Comparison of ENCODE assay signal across 2 cellular contexts in the genomic region with DNA sequence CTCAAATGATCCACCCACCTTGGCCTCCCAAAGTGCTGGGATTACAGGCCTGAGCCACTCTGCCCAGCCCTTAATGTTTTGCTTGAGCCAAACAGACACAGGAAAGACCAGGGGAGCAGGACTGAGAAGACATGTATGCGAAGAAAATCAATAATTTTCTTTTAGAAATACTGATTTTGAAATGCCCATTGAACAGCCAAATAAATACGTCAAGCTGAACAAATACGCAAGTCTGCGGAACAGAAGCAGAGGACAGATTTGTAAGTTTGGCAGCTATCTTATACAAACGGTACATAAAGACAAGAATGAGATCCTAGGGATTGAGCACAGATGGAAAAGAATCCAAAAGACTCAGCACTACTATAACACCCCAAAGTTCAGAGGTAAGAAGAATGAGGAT.
TF ChIP-seq lines count a peak whose summit lies in the region.

No MANE protein-coding gene starts in this region.

TF ChIP-seq in HepG2, 621 proteins besides CTCF, POLR2A, EP300 and RAD21:
- TF ChIP-seq, protein P1, sequence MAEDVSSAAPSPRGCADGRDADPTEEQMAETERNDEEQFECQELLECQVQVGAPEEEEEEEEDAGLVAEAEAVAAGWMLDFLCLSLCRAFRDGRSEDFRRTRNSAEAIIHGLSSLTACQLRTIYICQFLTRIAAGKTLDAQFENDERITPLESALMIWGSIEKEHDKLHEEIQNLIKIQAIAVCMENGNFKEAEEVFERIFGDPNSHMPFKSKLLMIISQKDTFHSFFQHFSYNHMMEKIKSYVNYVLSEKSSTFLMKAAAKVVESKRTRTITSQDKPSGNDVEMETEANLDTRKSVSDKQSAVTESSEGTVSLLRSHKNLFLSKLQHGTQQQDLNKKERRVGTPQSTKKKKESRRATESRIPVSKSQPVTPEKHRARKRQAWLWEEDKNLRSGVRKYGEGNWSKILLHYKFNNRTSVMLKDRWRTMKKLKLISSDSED (CRISPR knock-in tag; IDR thresholded peaks at IDR 0.05) = no peak
- TF ChIP-seq ZNF10 (CRISPR knock-in tag; IDR thresholded peaks at IDR 0.05; ENCODE audit: borderline replicate concordance, low read depth) (no peak), ZNF354B (CRISPR knock-in tag; IDR thresholded peaks at IDR 0.05) (no peak), ZNF616 (CRISPR knock-in tag; IDR thresholded peaks at IDR 0.05; ENCODE audit: low read depth) (no peak), MZF1 (CRISPR knock-in tag; IDR thresholded peaks at IDR 0.05; ENCODE audit: borderline replicate concordance) (no peak), RFX5 (IDR thresholded peaks at IDR 0.05; ENCODE audit: low read depth, low read length) (no peak), ARNT (IDR thresholded peaks at IDR 0.05) (no peak), AGO2 (optimal IDR thresholded peaks at IDR 0.05; ENCODE audit: low read depth, low read length) (no peak), SETDB1 (CRISPR knock-in tag; IDR thresholded peaks at IDR 0.05; ENCODE audit: borderline replicate concordance) (no peak), CREB1 (IDR thresholded peaks at IDR 0.05) (no peak), CREB1 (CRISPR knock-in tag; IDR thresholded peaks at IDR 0.05) (no peak), JUNB (CRISPR knock-in tag; IDR thresholded peaks at IDR 0.05; ENCODE audit: borderline replicate concordance) (no peak), ZNF441 (CRISPR knock-in tag; IDR thresholded peaks at IDR 0.05; ENCODE audit: borderline replicate concordance) (no peak), TRIM24 (CRISPR knock-in tag; IDR thresholded peaks at IDR 0.05) (no peak)
- TF ChIP-seq, protein P2, sequence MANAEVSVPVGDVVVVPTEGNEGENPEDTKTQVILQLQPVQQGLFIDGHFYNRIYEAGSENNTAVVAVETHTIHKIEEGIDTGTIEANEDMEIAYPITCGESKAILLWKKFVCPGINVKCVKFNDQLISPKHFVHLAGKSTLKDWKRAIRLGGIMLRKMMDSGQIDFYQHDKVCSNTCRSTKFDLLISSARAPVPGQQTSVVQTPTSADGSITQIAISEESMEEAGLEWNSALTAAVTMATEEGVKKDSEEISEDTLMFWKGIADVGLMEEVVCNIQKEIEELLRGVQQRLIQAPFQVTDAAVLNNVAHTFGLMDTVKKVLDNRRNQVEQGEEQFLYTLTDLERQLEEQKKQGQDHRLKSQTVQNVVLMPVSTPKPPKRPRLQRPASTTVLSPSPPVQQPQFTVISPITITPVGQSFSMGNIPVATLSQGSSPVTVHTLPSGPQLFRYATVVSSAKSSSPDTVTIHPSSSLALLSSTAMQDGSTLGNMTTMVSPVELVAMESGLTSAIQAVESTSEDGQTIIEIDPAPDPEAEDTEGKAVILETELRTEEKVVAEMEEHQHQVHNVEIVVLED (CRISPR knock-in tag; IDR thresholded peaks at IDR 0.05; ENCODE audit: borderline replicate concordance) = no peak

TF ChIP-seq in SK-N-SH treated with all-trans-retinoic acid at 6 μM for 48 hours, 23 proteins besides CTCF, POLR2A, EP300 and RAD21:
- no peak for TF ChIP-seq ISL1 (CRISPR knock-in tag; IDR thresholded peaks at IDR 0.05)
- TF ChIP-seq CSDC2 (CRISPR knock-in tag; IDR thresholded peaks at IDR 0.05) = no peak
- TF ChIP-seq ZFP30 (CRISPR knock-in tag; IDR thresholded peaks at IDR 0.05) = no peak
- TF ChIP-seq BACH2 (CRISPR knock-in tag; IDR thresholded peaks at IDR 0.05; ENCODE audit: borderline replicate concordance) = no peak
- no peak for TF ChIP-seq RARB (CRISPR knock-in tag; IDR thresholded peaks at IDR 0.05)
